20 cellular contexts compared by ENCODE assay signal in genomic region chr2:192544371-192544955, GRCh38.
A peak's percentile ranks its signal among the peaks of the same experiment; 100 is the strongest.
DNase-seq lines count a peak whose midpoint lies in the region; ATAC-seq and TF ChIP-seq lines count a peak whose summit lies in the region.
"Had no signal": no experiment of that assay in that cellular context is flagged by ENCODE, and none has a peak within 500 bp of the region (broad histone marks: within the 10 kb centered on the region; RNA-seq: fewer than 3 reads in every experiment).

No MANE protein-coding gene starts in this region.

- no peaks in the 10 kb centered on the region for H3K9me3 Mint-ChIP-seq in H9
- H3K9me3 Mint-ChIP-seq in natural killer cell: peaks cover 0 to 8% of the 10 kb centered on the region in 2 donors
- H3K9me3 Mint-ChIP-seq: activated CD4-positive, alpha-beta T cell treated with anti-CD3 and anti-CD28 coated beads, Interleukin-2, amount 10 ng/mL, durations not matched to agents 7 days and 5 days; activated naive CD4-positive, alpha-beta T cell treated with anti-CD3 and anti-CD28 coated beads, Interleukin-2, amount 50 U/mL, for 72 hours; effector memory CD8-positive, alpha-beta T cell; nephron progenitor cell had no signal

- H3K18ac ChIP-seq in H9 (ENCODE audit: insufficient read length, low read depth, low read length): no peak overlapping the region

- no peaks in the 10 kb centered on the region for H3K27me3 Mint-ChIP-seq in H9 (ENCODE audit: low read depth)
- no peaks in the 10 kb centered on the region for H3K27me3 Mint-ChIP-seq in natural killer cell (ENCODE audit: low read depth in 2 of 2)
- H3K27me3 Mint-ChIP-seq: activated CD4-positive, alpha-beta T cell treated with anti-CD3 and anti-CD28 coated beads, Interleukin-2, amount 10 ng/mL, durations not matched to agents 7 days and 5 days; activated CD8-positive, alpha-beta memory T cell treated with anti-CD3 and anti-CD28 coated beads, Interleukin-2, amount 10 ng/mL, durations not matched to agents 7 days and 5 days; effector memory CD8-positive, alpha-beta T cell had no signal

- H3K9me3 ChIP-seq in H9 (ENCODE audit: control insufficient read depth, low read depth, low read length): no peaks in the 10 kb centered on the region
- no peaks in the 10 kb centered on the region for H3K9me3 ChIP-seq in RWPE2 (ENCODE audit: severe bottlenecking)
- H3K9me3 ChIP-seq in fibroblast of lung (ENCODE audit: control insufficient read depth, insufficient read depth, low read depth, low read length): no peaks in the 10 kb centered on the region
- H3K9me3 ChIP-seq: esophagus squamous epithelium, Peyer's patch had no signal

- H4K20me1 ChIP-seq in H9 (ENCODE audit: control insufficient read depth, insufficient read depth, insufficient read length) (no peaks in the 10 kb centered on the region), fibroblast of lung (ENCODE audit: control insufficient read depth, extremely low read depth, insufficient read depth, low read length) (no peaks in the 10 kb centered on the region)

- ATAC-seq in RWPE2 (ENCODE audit: low read depth) (peak; percentile 96), natural killer cell (no peak)
- ATAC-seq: activated CD8-positive, alpha-beta memory T cell treated with anti-CD3 and anti-CD28 coated beads, Interleukin-2, amount 10 ng/mL, durations not matched to agents 7 days and 5 days; activated naive CD4-positive, alpha-beta T cell treated with anti-CD3 and anti-CD28 coated beads, Interleukin-2, amount 50 U/mL, for 72 hours; effector memory CD8-positive, alpha-beta T cell; left colon had no signal

- no peak overlapping the region for H3K4ac ChIP-seq in H9 (ENCODE audit: low read depth, low read length)

- intact Hi-C loops in natural killer cell (cut with micrococcal nuclease): no loop called here

- H3K27ac ChIP-seq in H9 (ENCODE audit: insufficient read length, low read depth, low read length): no peak overlapping the region
- peak overlapping the region; percentile 77 for H3K27ac ChIP-seq in RWPE2 (ENCODE audit: poor library complexity, severe bottlenecking)
- no peak overlapping the region for H3K27ac ChIP-seq in fibroblast of lung (ENCODE audit: insufficient read depth, low read length)
- H3K27ac ChIP-seq: esophagus squamous epithelium, Peyer's patch had no signal

- in situ Hi-C loops in GM13977 (cut with MboI; ENCODE audit: low pct_unique_long_range_greater_than_20kb, low sequenced_read_pairs, unreplicated experiment): no loop called here

- H2BK120ac ChIP-seq in H9 (ENCODE audit: low read depth, low read length, poor library complexity, severe bottlenecking): peak overlapping the region; percentile 48

- H4K5ac ChIP-seq in H9 (ENCODE audit: insufficient read length, low read depth, low read length): no peak overlapping the region

- H3K4me1 ChIP-seq in H9 (ENCODE audit: insufficient read depth, low read length) (no peaks in the 10 kb centered on the region), RWPE2 (ENCODE audit: insufficient read depth, poor library complexity, severe bottlenecking) (peaks cover 37% of the 10 kb centered on the region), fibroblast of lung (ENCODE audit: control insufficient read depth, extremely low read depth, insufficient read depth, low read length) (no peaks in the 10 kb centered on the region)
- H3K4me1 ChIP-seq: esophagus squamous epithelium, Peyer's patch had no signal

- no peak overlapping the region for H3T11ph ChIP-seq in H9 (ENCODE audit: low read length)

- no peak overlapping the region for H2BK20ac ChIP-seq in H9 (ENCODE audit: low read depth, low read length, poor library complexity, severe bottlenecking)

- DNase-seq in H9: no peak
- no peak for DNase-seq in RWPE2 (ENCODE audit: low spot score)
- peak; percentile 0 to 77 for DNase-seq in fibroblast of lung (ENCODE audit: low read depth in 2 of 2)
- peak; percentile 43 for DNase-seq in non-pigmented ciliary epithelial cell (ENCODE audit: low read depth)
- DNase-seq in GM13977 (ENCODE audit: low spot score): no peak
- no peak for DNase-seq in activated CD4-positive, alpha-beta T cell treated with anti-CD3 and anti-CD28 coated beads for 1 hour
- no peak for DNase-seq in natural killer cell
- DNase-seq: activated CD4-positive, alpha-beta T cell treated with anti-CD3 and anti-CD28 coated beads, Interleukin-2, amount 10 ng/mL, durations not matched to agents 7 days and 5 days; activated CD8-positive, alpha-beta memory T cell treated with anti-CD3 and anti-CD28 coated beads, Interleukin-2, amount 10 ng/mL, durations not matched to agents 7 days and 5 days; effector memory CD8-positive, alpha-beta T cell; esophagus squamous epithelium; glutamatergic neuron; left colon; NCI-H1092 treated with DMSO at 0.1 percent for 48 hours; NCI-H2029 treated with DMSO at 0.1 percent for 48 hours; NCI-H446 treated with DMSO at 0.1 percent for 48 hours; nephron progenitor cell; Peyer's patch; T-helper 2 cell had no signal

- H3K4me1 Mint-ChIP-seq in H9: peaks cover 15 to 32% of the 10 kb centered on the region in 2 experiments
- H3K4me1 Mint-ChIP-seq in natural killer cell: no peaks in the 10 kb centered on the region
- H3K4me1 Mint-ChIP-seq: activated CD4-positive, alpha-beta T cell treated with anti-CD3 and anti-CD28 coated beads, Interleukin-2, amount 10 ng/mL, durations not matched to agents 7 days and 5 days; activated CD8-positive, alpha-beta memory T cell treated with anti-CD3 and anti-CD28 coated beads, Interleukin-2, amount 10 ng/mL, durations not matched to agents 7 days and 5 days had no signal

- H3K4me2 ChIP-seq in H9 (ENCODE audit: insufficient read depth, insufficient read length, low read length) (no peak overlapping the region), fibroblast of lung (ENCODE audit: extremely low read depth, insufficient read depth, low read length) (no peak overlapping the region)

- no peaks in the 10 kb centered on the region for H3K36me3 Mint-ChIP-seq in H9 (ENCODE audit: insufficient read depth in 1 of 3, low read depth in 3 of 3)
- H3K36me3 Mint-ChIP-seq in natural killer cell: no peaks in the 10 kb centered on the region
- H3K36me3 Mint-ChIP-seq: activated CD8-positive, alpha-beta memory T cell treated with anti-CD3 and anti-CD28 coated beads, Interleukin-2, amount 10 ng/mL, durations not matched to agents 7 days and 5 days; activated naive CD4-positive, alpha-beta T cell treated with anti-CD3 and anti-CD28 coated beads, Interleukin-2, amount 50 U/mL, for 72 hours had no signal

- no peak overlapping the region for H3K23ac ChIP-seq in H9 (ENCODE audit: insufficient read length, low read depth, low read length)

- H3K27me3 ChIP-seq in H9 (ENCODE audit: insufficient read depth, low read length) (no peaks in the 10 kb centered on the region), RWPE2 (ENCODE audit: insufficient read depth, poor library complexity, severe bottlenecking) (no peaks in the 10 kb centered on the region), fibroblast of lung (ENCODE audit: control insufficient read depth, insufficient read depth, low read length) (no peaks in the 10 kb centered on the region)
- H3K27me3 ChIP-seq: esophagus squamous epithelium, Peyer's patch had no signal

- no peak overlapping the region for H2AK5ac ChIP-seq in H9 (ENCODE audit: insufficient read length, low read length)

- no peak overlapping the region for H2BK12ac ChIP-seq in H9 (ENCODE audit: insufficient read length, low read depth, low read length)

- H3K9ac ChIP-seq in H9 (ENCODE audit: extremely low read depth, insufficient read length, low read length) (no peak overlapping the region), fibroblast of lung (ENCODE audit: insufficient read depth, low read length) (no peak overlapping the region)

- H3K27ac Mint-ChIP-seq in H9 (peak overlapping the region in 2 of 3 experiments; percentile 60 to 80; a peak in 3 of 7 replicates), natural killer cell (no peak overlapping the region)
- H3K27ac Mint-ChIP-seq: activated CD4-positive, alpha-beta T cell treated with anti-CD3 and anti-CD28 coated beads, Interleukin-2, amount 10 ng/mL, durations not matched to agents 7 days and 5 days; activated CD8-positive, alpha-beta memory T cell treated with anti-CD3 and anti-CD28 coated beads, Interleukin-2, amount 10 ng/mL, durations not matched to agents 7 days and 5 days; activated naive CD4-positive, alpha-beta T cell treated with anti-CD3 and anti-CD28 coated beads, Interleukin-2, amount 50 U/mL, for 72 hours; effector memory CD8-positive, alpha-beta T cell; nephron progenitor cell had no signal

- TF ChIP-seq CTCF in H9 (conservative IDR thresholded peaks at IDR 0.05): no peak
- TF ChIP-seq CTCF in RWPE2 (IDR thresholded peaks at IDR 0.05; ENCODE audit: poor library complexity, severe bottlenecking): no peak
- TF ChIP-seq CTCF in fibroblast of lung (conservative IDR thresholded peaks at IDR 0.05 in 1 of 2, IDR thresholded peaks at IDR 0.05 in 1 of 2; ENCODE audit: low read depth in 1 of 2, low read length in 2 of 2): no peak
- no peak for TF ChIP-seq CTCF in GM13977 (IDR thresholded peaks at IDR 0.05; ENCODE audit: extremely low read depth, insufficient read depth, missing control alignments)
- no peak for TF ChIP-seq CTCF in natural killer cell (IDR thresholded peaks at IDR 0.05)

- WGBS in H9 (ENCODE audit: extremely low coverage, insufficient read length, low lambda C conversion rate): no CpG with 5 or more reads among the region's 4 CpGs

- no peak overlapping the region for H2AFZ ChIP-seq in H9 (ENCODE audit: low read length)
- H2AFZ ChIP-seq in fibroblast of lung (ENCODE audit: low read length): no peak overlapping the region

- no peak overlapping the region for H4K91ac ChIP-seq in H9 (ENCODE audit: insufficient read length, low read depth, low read length)

- no peaks in the 10 kb centered on the region for H3K79me1 ChIP-seq in H9 (ENCODE audit: insufficient read depth, low read depth, low read length, poor library complexity, severe bottlenecking)

- H3K23me2 ChIP-seq in H9 (ENCODE audit: insufficient read length, low read depth, low read length, poor library complexity, severe bottlenecking): no peaks in the 10 kb centered on the region

- H3K4me3 Mint-ChIP-seq in H9: no peak overlapping the region
- no peak overlapping the region for H3K4me3 Mint-ChIP-seq in natural killer cell
- H3K4me3 Mint-ChIP-seq: activated CD4-positive, alpha-beta T cell treated with anti-CD3 and anti-CD28 coated beads, Interleukin-2, amount 10 ng/mL, durations not matched to agents 7 days and 5 days; activated CD8-positive, alpha-beta memory T cell treated with anti-CD3 and anti-CD28 coated beads, Interleukin-2, amount 10 ng/mL, durations not matched to agents 7 days and 5 days; effector memory CD8-positive, alpha-beta T cell; nephron progenitor cell had no signal

- H3K14ac ChIP-seq in H9 (ENCODE audit: insufficient read depth, low read length): no peak overlapping the region

- H3K79me2 ChIP-seq in H9 (ENCODE audit: insufficient read depth, low read length): no peaks in the 10 kb centered on the region
- H3K79me2 ChIP-seq in fibroblast of lung (ENCODE audit: control insufficient read depth, insufficient read depth, low read length): no peaks in the 10 kb centered on the region

- H3K36me3 ChIP-seq in RWPE2 (ENCODE audit: low read depth): no peaks in the 10 kb centered on the region
- H3K36me3 ChIP-seq in fibroblast of lung (ENCODE audit: control insufficient read depth, insufficient read depth, low read length): no peaks in the 10 kb centered on the region
- H3K36me3 ChIP-seq: esophagus squamous epithelium, Peyer's patch had no signal

- H2BK5ac ChIP-seq in H9 (ENCODE audit: insufficient read length, low read length): no peak overlapping the region

- H4K8ac ChIP-seq in H9 (replicated peaks; ENCODE audit: insufficient read length, low read depth, low read length): no peak overlapping the region

- no peak overlapping the region for H2BK15ac ChIP-seq in H9 (ENCODE audit: low read depth, low read length)

- H3K56ac ChIP-seq in H9 (ENCODE audit: insufficient read length, low read depth, low read length): no peak overlapping the region

- H3K4me3 ChIP-seq in RWPE2 (ENCODE audit: severe bottlenecking): no peak overlapping the region
- H3K4me3 ChIP-seq in fibroblast of lung (replicated peaks in 1 of 4; ENCODE audit: control extremely low read depth in 1 of 4, insufficient read depth in 1 of 4, low read depth in 3 of 4, low read length in 4 of 4): no peak overlapping the region
- H3K4me3 ChIP-seq: esophagus squamous epithelium, Peyer's patch had no signal

Comparison
In these comparisons a context has a peak if more than half of its experiments do, and no peak if none do; other contexts are left out.
1. DNase-seq: peak in fibroblast of lung (2 of 2) and non-pigmented ciliary epithelial cell (single experiment); none in H9 (single experiment), RWPE2 (single experiment), GM13977 (single experiment), activated CD4-positive, alpha-beta T cell treated with anti-CD3 and anti-CD28 coated beads for 1 hour (single experiment) and natural killer cell (single experiment).
2. H3K27ac Mint-ChIP-seq: peak in H9 (2 of 3); none in natural killer cell (0 of 2).